ENCODE assay signal across 19 cellular contexts in genomic region chr12:95541436-95541835, GRCh38. TPM values are rescaled to one million over a fixed set of nuclear protein-coding genes. Genes with fewer than 3 reads are reported as not detected.
DNase-seq lines count a peak whose midpoint lies in the region; ATAC-seq, FAIRE-seq and TF ChIP-seq lines count a peak whose summit lies in the region.
"Had no signal": no experiment of that assay in that cellular context is flagged by ENCODE, and none has a peak within 500 bp of the region (broad histone marks: within the 10 kb centered on the region; RNA-seq: fewer than 3 reads in every experiment).

No MANE protein-coding gene starts in this region.

- dilution Hi-C loops in IMR-90 (cut with HindIII; ENCODE audit: low sequenced_read_pairs, unreplicated experiment), result no loop called here

- no peak overlapping the region for H3K4me3 ChIP-seq in GM23338
- no peak overlapping the region for H3K4me3 ChIP-seq in IMR-90 (ENCODE audit: insufficient read depth, low read depth, low read length)
- no peak overlapping the region for H3K4me3 ChIP-seq in H1 (ENCODE audit: extremely low read depth in 1 of 4, insufficient read depth in 2 of 4, low read depth in 3 of 4, low read length in 4 of 4)
- H3K4me3 ChIP-seq: BLaER1, HAP-1 had no signal

- H3K4ac ChIP-seq in IMR-90 (ENCODE audit: low read depth, low read length) (no peak overlapping the region), H1 (replicated peaks; ENCODE audit: insufficient read length, low read depth, low read length) (no peak overlapping the region)

- no peak overlapping the region for H2AK9ac ChIP-seq in IMR-90 (replicated peaks; ENCODE audit: low read depth, low read length, poor library complexity)

- H2BK20ac ChIP-seq in IMR-90 (ENCODE audit: low read depth, low read length) (no peak overlapping the region), H1 (ENCODE audit: low read length) (no peak overlapping the region)

- H3K79me2 ChIP-seq in GM23338 (replicated peaks; ENCODE audit: insufficient read depth), result peaks cover 100% of the 10 kb centered on the region
- H3K79me2 ChIP-seq in H1 (ENCODE audit: control insufficient read depth in 1 of 2, insufficient read depth in 2 of 2, low read length in 2 of 2), result peaks cover 44 to 98% of the 10 kb centered on the region in 2 experiments

- peaks cover 34% of the 10 kb centered on the region for H4K20me1 ChIP-seq in GM23338 (replicated peaks; ENCODE audit: insufficient read depth)
- no peaks in the 10 kb centered on the region; the same call in 1 of the 2 replicates for H4K20me1 ChIP-seq in IMR-90 (ENCODE audit: insufficient read depth, low read length)
- H4K20me1 ChIP-seq in H1 (replicated peaks in 1 of 2; ENCODE audit: control insufficient read depth in 1 of 2, insufficient read depth in 2 of 2, low read length in 2 of 2), result peaks cover 13% of the 10 kb centered on the region in 2 experiments
- H4K20me1 ChIP-seq: BLaER1 had no signal

- intact Hi-C loops in IMR-90 (cut with micrococcal nuclease) (no loop called here), left colon (cut with DNase I, micrococcal nuclease) (no loop called here)

- H3K9me3 ChIP-seq in IMR-90 (ENCODE audit: control insufficient read depth, insufficient read depth, low read length), result no peaks in the 10 kb centered on the region
- H3K9me3 ChIP-seq in H1 (ENCODE audit: insufficient read depth in 2 of 2, low read depth in 1 of 2, low read length in 1 of 2), result no peaks in the 10 kb centered on the region
- H3K9me3 ChIP-seq: BLaER1, Caco-2, HAP-1 had no signal

- H4K91ac ChIP-seq in IMR-90 (ENCODE audit: insufficient read depth, low read depth, low read length) (no peak overlapping the region), H1 (replicated peaks; ENCODE audit: insufficient read length, low read length) (no peak overlapping the region)

- H3K27ac Mint-ChIP-seq in GM23338, result peak overlapping the region; percentile 69; the same call in 1 of the 2 replicates
- H3K27ac Mint-ChIP-seq: B cell; CD4-positive, CD25-positive, alpha-beta regulatory T cell; CD8-positive, alpha-beta T cell had no signal

- H2BK15ac ChIP-seq in IMR-90 (ENCODE audit: low read depth, low read length), result no peak overlapping the region; the same call in 2 of the 3 replicates
- H2BK15ac ChIP-seq in H1 (ENCODE audit: low read length), result no peak overlapping the region

- ATAC-seq in GM23338 (no peak), IMR-90 (ENCODE audit: low read depth) (no peak), left colon (no peak), HG02571 (IDR thresholded peaks at IDR 0.05; ENCODE audit: unreplicated experiment) (no peak)
- ATAC-seq: CD8-positive, alpha-beta T cell had no signal

- H2BK5ac ChIP-seq in IMR-90 (ENCODE audit: low read depth, low read length, poor library complexity, severe bottlenecking) (no peak overlapping the region), H1 (ENCODE audit: low read depth, low read length) (no peak overlapping the region)

- no peaks in the 10 kb centered on the region; the same call in 2 of the 3 replicates for H3K9me3 Mint-ChIP-seq in GM23338
- H3K9me3 Mint-ChIP-seq: CD4-positive, CD25-positive, alpha-beta regulatory T cell; CD8-positive, alpha-beta T cell had no signal

- H3K9me1 ChIP-seq in IMR-90 (ENCODE audit: insufficient read depth, low read length), result peaks cover 6% of the 10 kb centered on the region

- in situ Hi-C loops in IMR-90 (cut with MboI; ENCODE audit: low sequenced_read_pairs), result no loop called here

- H3K36me3 ChIP-seq in GM23338 (ENCODE audit: insufficient read depth) (no peaks in the 10 kb centered on the region), IMR-90 (ENCODE audit: control insufficient read depth, insufficient read depth, low read length) (no peaks in the 10 kb centered on the region), H1 (ENCODE audit: control insufficient read depth in 2 of 4, insufficient read depth in 4 of 4, low read length in 3 of 4) (peaks cover 0 to 4% (median under 1%) of the 10 kb centered on the region in 4 experiments; a peak in 2 of 8 replicates)
- H3K36me3 ChIP-seq: BLaER1, HAP-1 had no signal

- DNase-seq in GM23338 (ENCODE audit: low spot score), result no peak
- no peak for DNase-seq in IMR-90
- no peak for DNase-seq in H1 (ENCODE audit: low read depth in 1 of 2, low spot score in 2 of 2)
- no peak for DNase-seq in left colon
- no peak for DNase-seq in GM19238 (ENCODE audit: insufficient read length, low spot score)
- DNase-seq: Caco-2; CD4-positive, CD25-positive, alpha-beta regulatory T cell; CD8-positive, alpha-beta T cell; DMS153; DND-41 had no signal

- H3K4me3 Mint-ChIP-seq in GM23338, result no peak overlapping the region; the same call in 2 of the 3 replicates
- H3K4me3 Mint-ChIP-seq: B cell; CD4-positive, CD25-positive, alpha-beta regulatory T cell; CD8-positive, alpha-beta T cell had no signal

- H3K79me1 ChIP-seq in IMR-90 (ENCODE audit: low read depth in 1 of 2, low read length in 2 of 2) (peaks cover 44 to 50% of the 10 kb centered on the region in 2 experiments), H1 (ENCODE audit: low read depth, low read length) (no peaks in the 10 kb centered on the region)

- no peak overlapping the region for H3K4me2 ChIP-seq in GM23338
- H3K4me2 ChIP-seq in IMR-90 (ENCODE audit: low read depth, low read length), result no peak overlapping the region
- no peak overlapping the region for H3K4me2 ChIP-seq in H1 (ENCODE audit: insufficient read depth in 1 of 2, low read depth in 2 of 2, low read length in 2 of 2)
- H3K4me2 ChIP-seq: BLaER1 had no signal

- H3K18ac ChIP-seq in IMR-90 (ENCODE audit: low read depth, low read length) (no peak overlapping the region), H1 (ENCODE audit: extremely low read depth, low read length) (no peak overlapping the region; the same call in 1 of the 2 replicates)

- H2AFZ ChIP-seq in GM23338 (no peak overlapping the region), IMR-90 (replicated peaks; ENCODE audit: low read length, poor library complexity) (no peak overlapping the region), H1 (ENCODE audit: low read length) (no peak overlapping the region)

- H3K27me3 ChIP-seq in GM23338 (ENCODE audit: insufficient read depth), result no peaks in the 10 kb centered on the region
- H3K27me3 ChIP-seq in IMR-90 (ENCODE audit: control insufficient read depth, insufficient read depth, low read length), result no peaks in the 10 kb centered on the region
- no peaks in the 10 kb centered on the region for H3K27me3 ChIP-seq in H1 (replicated peaks in 1 of 4; ENCODE audit: control insufficient read depth in 3 of 4, extremely low read depth in 1 of 4, insufficient read depth in 3 of 4, low read length in 3 of 4)
- H3K27me3 ChIP-seq: BLaER1 had no signal

- BruUV-seq in IMR-90 (replicated peaks; lab: Mats Ljungman, UMichigan), result no TSS peak

- peaks cover 54% of the 10 kb centered on the region for H3K4me1 Mint-ChIP-seq in GM23338

- no peak overlapping the region for H3K14ac ChIP-seq in IMR-90 (replicated peaks; ENCODE audit: low read depth, low read length)
- H3K14ac ChIP-seq in H1 (ENCODE audit: insufficient read length), result no peak overlapping the region

- H3K36me3 Mint-ChIP-seq in GM23338 (ENCODE audit: low read depth), result peaks cover 54% of the 10 kb centered on the region
- H3K36me3 Mint-ChIP-seq: CD4-positive, CD25-positive, alpha-beta regulatory T cell; CD8-positive, alpha-beta T cell had no signal

- H3K27me3 Mint-ChIP-seq in GM23338 (ENCODE audit: insufficient read depth, low read depth, poor library complexity), result peaks cover 8% of the 10 kb centered on the region
- H3K27me3 Mint-ChIP-seq: B cell had no signal

- TF ChIP-seq POLR2A in IMR-90 (IDR thresholded peaks at IDR 0.05; ENCODE audit: low read depth, low read length) (no peak), H1 (IDR thresholded peaks at IDR 0.05; ENCODE audit: control extremely low read depth in 1 of 2, low read depth in 2 of 2, low read length in 2 of 2) (peak in 1 of 2 experiments; percentile 28; a peak in 1 of 3 replicates)

- H3K56ac ChIP-seq in IMR-90 (ENCODE audit: extremely low read depth, insufficient read depth, low read length) (no peak overlapping the region), H1 (replicated peaks; ENCODE audit: insufficient read length, low read depth, low read length) (no peak overlapping the region)

- TF ChIP-seq RAD21 in IMR-90 (IDR thresholded peaks at IDR 0.05; ENCODE audit: low read length) (no peak), H1 (IDR thresholded peaks at IDR 0.05 in 1 of 2, conservative IDR thresholded peaks at IDR 0.05 in 1 of 2; ENCODE audit: low read depth in 2 of 2, low read length in 2 of 2) (no peak)

- FAIRE-seq in H1 (lab: Jason Lieb, UNC), result no peak
- FAIRE-seq: G401.6, GM12892 had no signal

- H4K5ac ChIP-seq in IMR-90 (ENCODE audit: low read depth, low read length), result 0 out of 2 replicates have a peak overlapping the region, but pooled peaks have one; percentile 5
- no peak overlapping the region for H4K5ac ChIP-seq in H1 (ENCODE audit: insufficient read length, low read depth, low read length)

- POLR2A ChIA-PET in IMR-90 (lab: Charles Lee; ENCODE audit: unreplicated experiment), result no interaction called here
- POLR2A ChIA-PET in H1 (lab: Charles Lee; ENCODE audit: partially characterized antibody), result interaction anchor here (0.7 to 3.1 kb wide), 6 partner anchors 9 to 245 kb away, joined by 3 to 20 read pairs (median 4); partner anchors contain the start of gene USP44

- CTCF ChIA-PET in IMR-90 (lab: Yijun Ruan, JAX) (no interaction called here), H1 (lab: Charles Lee; ENCODE audit: partially characterized antibody) (interaction anchor here (1.0 to 2.3 kb wide), 2 partner anchors 16 to 33 kb away, joined by 3 to 7 read pairs; no protein-coding TSS in a partner anchor)

- H3K9me2 ChIP-seq in GM23338 (ENCODE audit: insufficient read depth), result no peaks in the 10 kb centered on the region

- H3K4me1 ChIP-seq in GM23338 (ENCODE audit: insufficient read depth) (peaks cover 61% of the 10 kb centered on the region), IMR-90 (ENCODE audit: control insufficient read depth, insufficient read depth, low read length) (peaks cover 10% of the 10 kb centered on the region), H1 (replicated peaks in 1 of 4; ENCODE audit: control insufficient read depth in 3 of 4, insufficient read depth in 4 of 4, low read length in 3 of 4) (peaks cover 0 to 26% (median 9%) of the 10 kb centered on the region in 4 experiments; a peak in 4 of 7 replicates)

- H3K27ac ChIP-seq in GM23338 (ENCODE audit: low read depth) (no peak overlapping the region), IMR-90 (ENCODE audit: insufficient read depth, low read length) (no peak overlapping the region), H1 (ENCODE audit: low read depth, low read length) (no peak overlapping the region)
- H3K27ac ChIP-seq: BLaER1, C4-2B had no signal

- 100% methylated on average over 2 of the region's 7 CpGs; no CpG with 5 or more reads in 1 of the 2 experiments for WGBS in IMR-90 (ENCODE audit: extremely low coverage in 2 of 2, insufficient read length in 1 of 2), 2 experiments
- 87% methylated on average over 7 of the region's 7 CpGs; no CpG with 5 or more reads in 1 of the 2 experiments for WGBS in H1 (ENCODE audit: extremely low coverage in 1 of 2, insufficient coverage in 1 of 2, insufficient read length in 1 of 2, insufficient replicate concordance in 2 of 2, low coverage in 1 of 2, low lambda C conversion rate in 2 of 2, missing lambda C conversion rate in 1 of 2), 2 experiments

- no peak for TF ChIP-seq CTCF in GM23338 (conservative IDR thresholded peaks at IDR 0.05; ENCODE audit: low read depth in 2 of 2)
- no peak for TF ChIP-seq CTCF in IMR-90 (conservative IDR thresholded peaks at IDR 0.05; ENCODE audit: low read depth, low read length)
- TF ChIP-seq CTCF in H1 (IDR thresholded peaks at IDR 0.05; ENCODE audit: control extremely low read depth in 1 of 3, insufficient read depth in 1 of 3, low read depth in 1 of 3, low read length in 3 of 3), result no peak

- H3F3A ChIP-seq in GM23338 (replicated peaks; ENCODE audit: low read depth), result no peaks in the 10 kb centered on the region

- no peak overlapping the region for H3K9ac ChIP-seq in IMR-90 (ENCODE audit: low read depth, low read length)
- H3K9ac ChIP-seq in H1 (replicated peaks in 1 of 4; ENCODE audit: extremely low read depth in 1 of 4, low read depth in 3 of 4, low read length in 3 of 4), result no peak overlapping the region
- H3K9ac ChIP-seq: BLaER1 had no signal

- no peak for TF ChIP-seq EP300 in H1 (IDR thresholded peaks at IDR 0.05; ENCODE audit: borderline replicate concordance in 1 of 2, low read depth in 2 of 2, low read length in 2 of 2)

- H2BK120ac ChIP-seq in IMR-90 (ENCODE audit: low read depth, low read length), result no peak overlapping the region; the same call in 1 of the 2 replicates
- no peak overlapping the region for H2BK120ac ChIP-seq in H1 (replicated peaks; ENCODE audit: low read depth, low read length)

- peaks cover 2% of the 10 kb centered on the region; the same call in 1 of the 2 replicates for H3K23me2 ChIP-seq in H1 (ENCODE audit: low read depth, low read length)

- H2AK5ac ChIP-seq in IMR-90 (ENCODE audit: low read depth, low read length) (peak overlapping the region; percentile 47; the same call in 1 of the 2 replicates), H1 (ENCODE audit: low read depth, low read length) (no peak overlapping the region)

- H3K23ac ChIP-seq in IMR-90 (ENCODE audit: low read depth, low read length) (no peak overlapping the region), H1 (ENCODE audit: insufficient read length) (no peak overlapping the region)

- H2BK12ac ChIP-seq in H1 (ENCODE audit: low read depth, low read length), result no peak overlapping the region

- H4K8ac ChIP-seq in IMR-90 (ENCODE audit: low read depth in 2 of 2, low read length in 2 of 2) (peak overlapping the region in 1 of 2 experiments; percentile 14; a peak in 1 of 4 replicates), H1 (ENCODE audit: extremely low read depth, insufficient read depth, low read length) (no peak overlapping the region)

RNA-seq across cellular contexts. Expression of gene USP44, which starts 9.8 kb away (rescaled TPM):
- 243 and 248 TPM in 2 replicates for total RNA-seq in GM23338 (2014; rRNA removed; shearing (Covaris generic))
- 193 and 235 TPM in 2 replicates for polyA plus RNA-seq in GM23338 (2016; fragmentation: Nextera tagmentation; extraction: Ambion mirVana)
- 33.5 and 40.3 TPM in 2 replicates for total RNA-seq in IMR-90 (2012; rRNA removed)
- polyA plus RNA-seq in IMR-90 (2012; rRNA removed), result 10.3 and 13.0 TPM in 2 replicates
- polyA plus RNA-seq in IMR-90 (2012; cell fraction: cytosol; rRNA removed), result 5.0 and 5.1 TPM in 2 replicates
- polyA plus RNA-seq in IMR-90 (2012; cell fraction: nucleus; rRNA removed; ENCODE audit: low replicate concordance), result 6.5 and 43.3 TPM in 2 replicates
- total RNA-seq in H1 (2021; fragmentation: NEBNext Ultra II Directional; extraction: Animal tissue kit (Norgen Biotek cat#: 25700)), result 191 and 197 TPM in 2 replicates
- 88.6 and 129 TPM in 2 replicates for polyA plus RNA-seq in H1 (2011; rRNA removed)
- polyA plus RNA-seq in H1 (2011; cell fraction: cytosol; rRNA removed), result 102 TPM
- polyA plus RNA-seq in H1 (2011; cell fraction: nucleus; rRNA removed), result 62.2 TPM
- 96.7 to 143 TPM (median 115 TPM) in 4 replicates for polyA plus RNA-seq in H1 (2012, experiment 1 of 2)
- polyA plus RNA-seq in H1 (2012, experiment 2 of 2), result 7.8 TPM
- polyA plus RNA-seq in H1 (2013, experiment 1 of 2), result 140 TPM
- 167 TPM for polyA plus RNA-seq in H1 (2013, experiment 2 of 2)
- polyA minus RNA-seq in H1 (2011; rRNA and poly(A)+ RNA removed), result 566 and 846 TPM in 2 replicates
- polyA minus RNA-seq in H1 (2011; cell fraction: cytosol; rRNA and poly(A)+ RNA removed), result 126 TPM
- polyA minus RNA-seq in H1 (2011; cell fraction: nucleus; rRNA and poly(A)+ RNA removed), result 167 TPM
- total RNA-seq in left colon, result under 1 TPM in 1 of 2 donors, not detected in 1; 0.39 TPM
- total RNA-seq: A172, H4 had no signal

Comparison
In these comparisons a context has a peak if more than half of its experiments do, and no peak if none do; other contexts are left out.
1. RNA of gene USP44, which starts 9.8 kb away (total RNA-seq): 243 to 248 TPM in GM23338, 191 to 197 TPM in H1 and 33.5 to 40.3 TPM in IMR-90; 0.39 TPM in left colon; every median in the first group is over 10 times any median in the second.